2 cellular contexts compared by ENCODE assay signal in the genomic region with DNA sequence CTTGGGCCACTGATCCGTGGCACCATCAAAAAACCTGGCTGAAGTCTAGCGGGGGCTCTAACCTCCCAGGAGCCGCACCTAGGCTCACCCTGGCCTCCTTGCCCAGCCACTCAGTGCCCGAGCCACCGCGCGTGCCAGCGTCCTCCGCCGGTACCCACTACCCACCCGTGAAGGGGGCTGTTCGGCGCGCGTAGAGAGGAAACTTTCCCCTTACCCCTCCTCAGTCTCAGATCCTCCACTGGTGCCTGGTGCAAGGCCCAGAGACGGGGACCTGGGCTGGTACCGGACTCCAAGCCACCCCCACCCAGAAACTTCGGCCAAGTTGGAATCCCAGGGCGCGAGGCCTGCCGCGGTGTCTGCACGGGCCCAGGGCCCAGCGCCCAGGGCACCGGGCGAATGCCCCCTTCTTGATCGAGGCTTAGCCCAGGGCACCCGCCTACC.
TF ChIP-seq lines count a peak whose summit lies in the region.

No MANE protein-coding gene starts in this region.

TF ChIP-seq in SK-N-SH, 30 proteins besides CTCF, POLR2A, EP300 and RAD21 (continued from another document):
- TF ChIP-seq NRF1 (IDR thresholded peaks at IDR 0.05; ENCODE audit: low read depth, low read length) = no peak
- TF ChIP-seq, protein P1, sequence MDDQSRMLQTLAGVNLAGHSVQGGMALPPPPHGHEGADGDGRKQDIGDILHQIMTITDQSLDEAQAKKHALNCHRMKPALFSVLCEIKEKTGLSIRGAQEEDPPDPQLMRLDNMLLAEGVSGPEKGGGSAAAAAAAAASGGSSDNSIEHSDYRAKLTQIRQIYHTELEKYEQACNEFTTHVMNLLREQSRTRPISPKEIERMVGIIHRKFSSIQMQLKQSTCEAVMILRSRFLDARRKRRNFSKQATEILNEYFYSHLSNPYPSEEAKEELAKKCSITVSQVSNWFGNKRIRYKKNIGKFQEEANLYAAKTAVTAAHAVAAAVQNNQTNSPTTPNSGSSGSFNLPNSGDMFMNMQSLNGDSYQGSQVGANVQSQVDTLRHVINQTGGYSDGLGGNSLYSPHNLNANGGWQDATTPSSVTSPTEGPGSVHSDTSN (IDR thresholded peaks at IDR 0.05) = no peak
- no peak for TF ChIP-seq SIN3A (IDR thresholded peaks at IDR 0.05; ENCODE audit: borderline replicate concordance, low read depth, low read length)
- TF ChIP-seq TCF12 (IDR thresholded peaks at IDR 0.05) = no peak
- TF ChIP-seq JUND (IDR thresholded peaks at IDR 0.05) = no peak
- TF ChIP-seq, protein P2, sequence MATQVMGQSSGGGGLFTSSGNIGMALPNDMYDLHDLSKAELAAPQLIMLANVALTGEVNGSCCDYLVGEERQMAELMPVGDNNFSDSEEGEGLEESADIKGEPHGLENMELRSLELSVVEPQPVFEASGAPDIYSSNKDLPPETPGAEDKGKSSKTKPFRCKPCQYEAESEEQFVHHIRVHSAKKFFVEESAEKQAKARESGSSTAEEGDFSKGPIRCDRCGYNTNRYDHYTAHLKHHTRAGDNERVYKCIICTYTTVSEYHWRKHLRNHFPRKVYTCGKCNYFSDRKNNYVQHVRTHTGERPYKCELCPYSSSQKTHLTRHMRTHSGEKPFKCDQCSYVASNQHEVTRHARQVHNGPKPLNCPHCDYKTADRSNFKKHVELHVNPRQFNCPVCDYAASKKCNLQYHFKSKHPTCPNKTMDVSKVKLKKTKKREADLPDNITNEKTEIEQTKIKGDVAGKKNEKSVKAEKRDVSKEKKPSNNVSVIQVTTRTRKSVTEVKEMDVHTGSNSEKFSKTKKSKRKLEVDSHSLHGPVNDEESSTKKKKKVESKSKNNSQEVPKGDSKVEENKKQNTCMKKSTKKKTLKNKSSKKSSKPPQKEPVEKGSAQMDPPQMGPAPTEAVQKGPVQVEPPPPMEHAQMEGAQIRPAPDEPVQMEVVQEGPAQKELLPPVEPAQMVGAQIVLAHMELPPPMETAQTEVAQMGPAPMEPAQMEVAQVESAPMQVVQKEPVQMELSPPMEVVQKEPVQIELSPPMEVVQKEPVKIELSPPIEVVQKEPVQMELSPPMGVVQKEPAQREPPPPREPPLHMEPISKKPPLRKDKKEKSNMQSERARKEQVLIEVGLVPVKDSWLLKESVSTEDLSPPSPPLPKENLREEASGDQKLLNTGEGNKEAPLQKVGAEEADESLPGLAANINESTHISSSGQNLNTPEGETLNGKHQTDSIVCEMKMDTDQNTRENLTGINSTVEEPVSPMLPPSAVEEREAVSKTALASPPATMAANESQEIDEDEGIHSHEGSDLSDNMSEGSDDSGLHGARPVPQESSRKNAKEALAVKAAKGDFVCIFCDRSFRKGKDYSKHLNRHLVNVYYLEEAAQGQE (IDR thresholded peaks at IDR 0.05; ENCODE audit: low read depth, low read length) = no peak
- TF ChIP-seq FOSL2 (IDR thresholded peaks at IDR 0.05; ENCODE audit: borderline replicate concordance, low read depth) = no peak
- no peak for TF ChIP-seq TEAD4 (IDR thresholded peaks at IDR 0.05; ENCODE audit: borderline replicate concordance, insufficient read depth)
- TF ChIP-seq FOXM1 (IDR thresholded peaks at IDR 0.05; ENCODE audit: low read depth) = no peak

TF ChIP-seq in SK-N-SH treated with all-trans-retinoic acid at 6 μM for 48 hours, 23 proteins besides CTCF, POLR2A, EP300 and RAD21 (continued from another document):
- TF ChIP-seq TCF4 (CRISPR knock-in tag; IDR thresholded peaks at IDR 0.05; ENCODE audit: borderline replicate concordance) (no peak), RARB (CRISPR knock-in tag; IDR thresholded peaks at IDR 0.05) (no peak), ZFP30 (CRISPR knock-in tag; IDR thresholded peaks at IDR 0.05) (no peak), ISL1 (CRISPR knock-in tag; IDR thresholded peaks at IDR 0.05) (no peak), OSR1 (CRISPR knock-in tag; IDR thresholded peaks at IDR 0.05) (no peak), ESRRG (CRISPR knock-in tag; IDR thresholded peaks at IDR 0.05) (no peak), ZNF8 (CRISPR knock-in tag; IDR thresholded peaks at IDR 0.05) (no peak), BACH2 (CRISPR knock-in tag; IDR thresholded peaks at IDR 0.05; ENCODE audit: borderline replicate concordance) (no peak), ZNF70 (CRISPR knock-in tag; IDR thresholded peaks at IDR 0.05) (no peak)
- TF ChIP-seq, protein P3, sequence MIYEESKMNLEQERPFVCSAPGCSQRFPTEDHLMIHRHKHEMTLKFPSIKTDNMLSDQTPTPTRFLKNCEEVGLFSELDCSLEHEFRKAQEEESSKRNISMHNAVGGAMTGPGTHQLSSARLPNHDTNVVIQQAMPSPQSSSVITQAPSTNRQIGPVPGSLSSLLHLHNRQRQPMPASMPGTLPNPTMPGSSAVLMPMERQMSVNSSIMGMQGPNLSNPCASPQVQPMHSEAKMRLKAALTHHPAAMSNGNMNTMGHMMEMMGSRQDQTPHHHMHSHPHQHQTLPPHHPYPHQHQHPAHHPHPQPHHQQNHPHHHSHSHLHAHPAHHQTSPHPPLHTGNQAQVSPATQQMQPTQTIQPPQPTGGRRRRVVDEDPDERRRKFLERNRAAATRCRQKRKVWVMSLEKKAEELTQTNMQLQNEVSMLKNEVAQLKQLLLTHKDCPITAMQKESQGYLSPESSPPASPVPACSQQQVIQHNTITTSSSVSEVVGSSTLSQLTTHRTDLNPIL (CRISPR knock-in tag; IDR thresholded peaks at IDR 0.05; ENCODE audit: low read depth) = no peak
- TF ChIP-seq, protein P4, sequence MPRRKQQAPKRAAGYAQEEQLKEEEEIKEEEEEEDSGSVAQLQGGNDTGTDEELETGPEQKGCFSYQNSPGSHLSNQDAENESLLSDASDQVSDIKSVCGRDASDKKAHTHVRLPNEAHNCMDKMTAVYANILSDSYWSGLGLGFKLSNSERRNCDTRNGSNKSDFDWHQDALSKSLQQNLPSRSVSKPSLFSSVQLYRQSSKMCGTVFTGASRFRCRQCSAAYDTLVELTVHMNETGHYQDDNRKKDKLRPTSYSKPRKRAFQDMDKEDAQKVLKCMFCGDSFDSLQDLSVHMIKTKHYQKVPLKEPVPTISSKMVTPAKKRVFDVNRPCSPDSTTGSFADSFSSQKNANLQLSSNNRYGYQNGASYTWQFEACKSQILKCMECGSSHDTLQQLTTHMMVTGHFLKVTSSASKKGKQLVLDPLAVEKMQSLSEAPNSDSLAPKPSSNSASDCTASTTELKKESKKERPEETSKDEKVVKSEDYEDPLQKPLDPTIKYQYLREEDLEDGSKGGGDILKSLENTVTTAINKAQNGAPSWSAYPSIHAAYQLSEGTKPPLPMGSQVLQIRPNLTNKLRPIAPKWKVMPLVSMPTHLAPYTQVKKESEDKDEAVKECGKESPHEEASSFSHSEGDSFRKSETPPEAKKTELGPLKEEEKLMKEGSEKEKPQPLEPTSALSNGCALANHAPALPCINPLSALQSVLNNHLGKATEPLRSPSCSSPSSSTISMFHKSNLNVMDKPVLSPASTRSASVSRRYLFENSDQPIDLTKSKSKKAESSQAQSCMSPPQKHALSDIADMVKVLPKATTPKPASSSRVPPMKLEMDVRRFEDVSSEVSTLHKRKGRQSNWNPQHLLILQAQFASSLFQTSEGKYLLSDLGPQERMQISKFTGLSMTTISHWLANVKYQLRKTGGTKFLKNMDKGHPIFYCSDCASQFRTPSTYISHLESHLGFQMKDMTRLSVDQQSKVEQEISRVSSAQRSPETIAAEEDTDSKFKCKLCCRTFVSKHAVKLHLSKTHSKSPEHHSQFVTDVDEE (CRISPR knock-in tag; IDR thresholded peaks at IDR 0.05) = no peak
- TF ChIP-seq, protein P5, sequence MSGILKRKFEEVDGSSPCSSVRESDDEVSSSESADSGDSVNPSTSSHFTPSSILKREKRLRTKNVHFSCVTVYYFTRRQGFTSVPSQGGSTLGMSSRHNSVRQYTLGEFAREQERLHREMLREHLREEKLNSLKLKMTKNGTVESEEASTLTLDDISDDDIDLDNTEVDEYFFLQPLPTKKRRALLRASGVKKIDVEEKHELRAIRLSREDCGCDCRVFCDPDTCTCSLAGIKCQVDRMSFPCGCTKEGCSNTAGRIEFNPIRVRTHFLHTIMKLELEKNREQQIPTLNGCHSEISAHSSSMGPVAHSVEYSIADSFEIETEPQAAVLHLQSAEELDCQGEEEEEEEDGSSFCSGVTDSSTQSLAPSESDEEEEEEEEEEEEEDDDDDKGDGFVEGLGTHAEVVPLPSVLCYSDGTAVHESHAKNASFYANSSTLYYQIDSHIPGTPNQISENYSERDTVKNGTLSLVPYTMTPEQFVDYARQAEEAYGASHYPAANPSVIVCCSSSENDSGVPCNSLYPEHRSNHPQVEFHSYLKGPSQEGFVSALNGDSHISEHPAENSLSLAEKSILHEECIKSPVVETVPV (CRISPR knock-in tag; IDR thresholded peaks at IDR 0.05) = no peak
